10 cellular contexts compared by ENCODE assay signal in genomic region chr3:56862352-56863062, GRCh38.
DNase-seq lines count a peak whose midpoint lies in the region; ATAC-seq and TF ChIP-seq lines count a peak whose summit lies in the region.
"Had no signal": no experiment of that assay in that cellular context is flagged by ENCODE, and none has a peak within 500 bp of the region (broad histone marks: within the 10 kb centered on the region; RNA-seq: fewer than 3 reads in every experiment).

No MANE protein-coding gene starts in this region.

- TF ChIP-seq CTCF in cardiac fibroblast (IDR thresholded peaks at IDR 0.05; ENCODE audit: low read depth, low read length): no peak
- TF ChIP-seq CTCF in neural crest cell (conservative IDR thresholded peaks at IDR 0.05): no peak

- H3K4me3 Mint-ChIP-seq in neural crest cell: peak overlapping the region; percentile 1
- H3K4me3 Mint-ChIP-seq: type B pancreatic cell had no signal

- intact Hi-C loops in posterior vena cava (cut with DNase I): no loop called here

- H3K27me3 Mint-ChIP-seq in neural crest cell (ENCODE audit: low read depth): no peaks in the 10 kb centered on the region
- H3K27me3 Mint-ChIP-seq: type B pancreatic cell had no signal

- no peaks in the 10 kb centered on the region for H3K9me3 Mint-ChIP-seq in neural crest cell

- DNase-seq in EL: peak; percentile 49
- DNase-seq in HT1080 (ENCODE audit: low read depth): peak; percentile 67
- peak; percentile 75 to 79 for DNase-seq in cardiac fibroblast (ENCODE audit: low read depth in 2 of 2)
- no peak for DNase-seq in neural crest cell (ENCODE audit: low read depth, low spot score)
- no peak for DNase-seq in posterior vena cava (ENCODE audit: low spot score)
- DNase-seq: NCI-H146 had no signal

- H3K4me1 Mint-ChIP-seq in neural crest cell: peaks cover 38% of the 10 kb centered on the region

- no peaks in the 10 kb centered on the region for H3K36me3 Mint-ChIP-seq in neural crest cell (ENCODE audit: low read depth)
- H3K36me3 Mint-ChIP-seq: type B pancreatic cell had no signal

- H3K27ac Mint-ChIP-seq in neural crest cell (ENCODE audit: unreplicated experiment): peak overlapping the region; percentile 78
- H3K27ac Mint-ChIP-seq: type B pancreatic cell had no signal

- ATAC-seq in GM21526 (IDR thresholded peaks at IDR 0.05; ENCODE audit: low FRiP score, unreplicated experiment) (no peak), HG03565 (IDR thresholded peaks at IDR 0.05; ENCODE audit: unreplicated experiment) (no peak), HG03442 (IDR thresholded peaks at IDR 0.05; ENCODE audit: unreplicated experiment) (no peak)

- no peak overlapping the region for H3K4me3 ChIP-seq in cardiac fibroblast (replicated peaks in 1 of 2; ENCODE audit: low read depth in 2 of 2, low read length in 2 of 2)

Comparison
In these comparisons a context has a peak if more than half of its experiments do, and no peak if none do; other contexts are left out.
1. DNase-seq: peak in EL (single experiment), HT1080 (single experiment) and cardiac fibroblast (2 of 2); none in neural crest cell (single experiment) and posterior vena cava (single experiment).